24 cellular contexts compared by ENCODE assay signal in the genomic region with DNA sequence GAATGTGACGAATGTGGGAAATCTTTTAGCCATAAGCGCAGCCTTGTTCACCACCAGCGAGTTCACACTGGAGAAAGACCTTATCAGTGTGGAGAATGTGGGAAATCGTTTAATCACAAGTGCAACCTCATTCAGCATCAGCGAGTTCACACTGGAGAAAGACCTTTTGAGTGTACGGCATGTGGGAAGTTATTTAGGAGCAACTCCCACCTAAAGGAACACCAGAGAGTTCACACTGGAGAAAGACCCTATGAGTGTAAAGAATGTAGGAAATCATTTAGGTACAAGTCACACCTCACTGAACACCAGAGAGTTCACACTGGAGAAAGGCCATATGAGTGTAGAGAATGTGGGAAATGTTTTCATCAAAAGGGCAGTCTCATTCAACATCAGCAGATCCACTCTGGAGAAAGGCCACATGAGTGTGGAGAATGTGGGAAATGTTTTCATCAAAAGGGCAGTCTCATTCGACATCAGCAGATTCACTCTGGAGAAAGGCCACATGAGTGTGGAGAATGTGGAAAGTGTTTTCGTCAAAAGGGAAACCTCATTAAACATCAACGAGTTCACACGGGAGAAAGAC. TPM values are rescaled to one million over a fixed set of nuclear protein-coding genes. Genes with fewer than 3 reads are reported as not detected.
A peak's percentile ranks its signal among the peaks of the same experiment; 100 is the strongest.
DNase-seq lines count a peak whose midpoint lies in the region; ATAC-seq, FAIRE-seq and TF ChIP-seq lines count a peak whose summit lies in the region.
"Had no signal": no experiment of that assay in that cellular context is flagged by ENCODE, and none has a peak within 500 bp of the region (broad histone marks: within the 10 kb centered on the region; RNA-seq: fewer than 3 reads in every experiment).

No MANE protein-coding gene starts in this region.

- H3K4me3 Mint-ChIP-seq in naive thymus-derived CD4-positive, alpha-beta T cell: peak overlapping the region in 1 of 10 donors; percentile 20

- H3K27ac ChIP-seq in A549 (no peak overlapping the region), GM12878 (ENCODE audit: control insufficient read depth, insufficient read depth) (no peak overlapping the region)
- H3K27ac ChIP-seq in naive thymus-derived CD4-positive, alpha-beta T cell (ENCODE audit: low read depth, low read length): no peak overlapping the region
- H3K27ac ChIP-seq: C4-2B, KMS-11, Peyer's patch, SJCRH30 had no signal

- ATAC-seq in A549 (no peak), GM12878 (no peak), GM19397 (IDR thresholded peaks at IDR 0.05; ENCODE audit: unreplicated experiment) (no peak), HG03139 (IDR thresholded peaks at IDR 0.05; ENCODE audit: unreplicated experiment) (no peak)
- no peak for ATAC-seq in naive thymus-derived CD4-positive, alpha-beta T cell

- H3K9me3 Mint-ChIP-seq in naive thymus-derived CD4-positive, alpha-beta T cell: peaks cover 18 to 100% (median 79%) of the 10 kb centered on the region in 11 donors

- H3K4me1 ChIP-seq in A549 (no peaks in the 10 kb centered on the region), GM12878 (ENCODE audit: control insufficient read depth, insufficient read depth, low read length) (no peaks in the 10 kb centered on the region)
- H3K4me1 ChIP-seq in naive thymus-derived CD4-positive, alpha-beta T cell (ENCODE audit: control insufficient read depth in 2 of 2, insufficient read depth in 2 of 2, low read length in 2 of 2): no peaks in the 10 kb centered on the region
- H3K4me1 ChIP-seq: Peyer's patch, SJCRH30 had no signal

- FAIRE-seq in A549 (lab: Jason Lieb, UNC) (peak; percentile 59), GM12891 (lab: Jason Lieb, UNC) (peak; percentile 16), GM12878 (lab: Jason Lieb, UNC) (no peak)
- FAIRE-seq: GM19239 had no signal

- WGBS in A549 (ENCODE audit: missing lambda C conversion rate): 93% methylated on average over 10 of the region's 10 CpGs
- WGBS in GM12878 (ENCODE audit: insufficient coverage, insufficient replicate concordance, low lambda C conversion rate, missing lambda C conversion rate): 94% methylated on average over 10 of the region's 10 CpGs

- H3K27me3 ChIP-seq in GM12878 (replicated peaks in 1 of 2; ENCODE audit: control insufficient read depth in 2 of 2, insufficient read depth in 2 of 2, low read length in 1 of 2): no peaks in the 10 kb centered on the region
- no peaks in the 10 kb centered on the region for H3K27me3 ChIP-seq in naive thymus-derived CD4-positive, alpha-beta T cell (ENCODE audit: control insufficient read depth in 2 of 2, insufficient read depth in 2 of 2, low read length in 2 of 2)
- H3K27me3 ChIP-seq: Peyer's patch, SJCRH30 had no signal

- no peaks in the 10 kb centered on the region for H4K20me1 ChIP-seq in GM12878 (ENCODE audit: control insufficient read depth, insufficient read depth)

- H3K9ac ChIP-seq in GM12878 (ENCODE audit: control insufficient read depth, insufficient read depth, low read length): no peak overlapping the region
- H3K9ac ChIP-seq: KMS-11 had no signal

- no peak for TF ChIP-seq POLR2A in A549 (IDR thresholded peaks at IDR 0.05; ENCODE audit: low read length)
- peak; percentile 21; the same call in 1 of the 2 replicates for TF ChIP-seq POLR2A in GM12891 (IDR thresholded peaks at IDR 0.05; ENCODE audit: low read depth, low read length)
- no peak for TF ChIP-seq POLR2A in GM12878 (IDR thresholded peaks at IDR 0.05; ENCODE audit: low read depth, low read length)

- H3K27ac Mint-ChIP-seq in naive thymus-derived CD4-positive, alpha-beta T cell: no peak overlapping the region

- H3K9me3 ChIP-seq in A549: peaks cover 100% of the 10 kb centered on the region
- H3K9me3 ChIP-seq in GM12878 (replicated peaks; ENCODE audit: control insufficient read depth, insufficient read depth, low read length): peaks cover 55% of the 10 kb centered on the region
- peaks cover 35 to 99% (median 71%) of the 10 kb centered on the region in 3 experiments for H3K9me3 ChIP-seq in naive thymus-derived CD4-positive, alpha-beta T cell (ENCODE audit: control insufficient read depth in 2 of 3, low read length in 3 of 3)

- H3K79me2 ChIP-seq in GM12878 (ENCODE audit: control insufficient read depth, insufficient read depth, low read length): peaks cover 4% of the 10 kb centered on the region

- peaks cover 47 to 99% (median 96%) of the 10 kb centered on the region in 5 donors for H3K36me3 Mint-ChIP-seq in naive thymus-derived CD4-positive, alpha-beta T cell

- intact Hi-C loops in GM12878 (cut with micrococcal nuclease; ENCODE audit: unreplicated experiment): no loop called here
- intact Hi-C loops in naive thymus-derived CD4-positive, alpha-beta T cell (cut with micrococcal nuclease): no loop called here

- no peak for TF ChIP-seq CTCF in A549 (IDR thresholded peaks at IDR 0.05)
- no peak for TF ChIP-seq CTCF in GM12878 (IDR thresholded peaks at IDR 0.05 in 2 of 3, conservative IDR thresholded peaks at IDR 0.05 in 1 of 3; ENCODE audit: control insufficient read depth in 2 of 3, extremely low read depth in 1 of 3, insufficient read depth in 1 of 3, low read depth in 3 of 3, low read length in 3 of 3)

- H3K4me2 ChIP-seq in A549: no peak overlapping the region
- H3K4me2 ChIP-seq in GM12878 (ENCODE audit: control insufficient read depth, insufficient read depth): no peak overlapping the region
- H3K4me2 ChIP-seq: KMS-11 had no signal

- no peaks in the 10 kb centered on the region for H3K27me3 Mint-ChIP-seq in naive thymus-derived CD4-positive, alpha-beta T cell

- DNase-seq in A549 (ENCODE audit: low read depth in 1 of 2, low spot score in 1 of 2) (no peak), GM12891 (ENCODE audit: insufficient read length, low spot score) (no peak), GM12878 (ENCODE audit: low read depth, low spot score) (no peak), GM03348 (ENCODE audit: low spot score) (no peak)
- no peak for DNase-seq in naive thymus-derived CD4-positive, alpha-beta T cell
- DNase-seq: 8988T, COR-L47, DND-41, H7, NCI-H1105, NCI-H146, NCI-H2029, NCI-H2227 treated with DMSO at 0.1 percent for 48 hours, NCI-H510A treated with DMSO at 0.1 percent for 48 hours, NCI-H748 treated with DMSO at 0.1 percent for 48 hours, Peyer's patch, SJCRH30, T-helper 1 cell had no signal

- SMC1A ChIA-PET in GM12878 (lab: Charles Lee; ENCODE audit: uncharacterized antibody, unreplicated experiment): interaction anchor here (1.0 kb wide), 1 partner anchor 66 kb away, joined by 4 read pairs; no protein-coding TSS in a partner anchor

- H3K4me3 ChIP-seq in A549 (no peak overlapping the region), GM12878 (no peak overlapping the region)
- H3K4me3 ChIP-seq in naive thymus-derived CD4-positive, alpha-beta T cell (ENCODE audit: low read length): peak overlapping the region; percentile 9
- H3K4me3 ChIP-seq: Peyer's patch, SJCRH30 had no signal

- no peak for TF ChIP-seq EP300 in A549 (IDR thresholded peaks at IDR 0.05)
- no peak for TF ChIP-seq EP300 in GM12878 (IDR thresholded peaks at IDR 0.05; ENCODE audit: borderline replicate concordance in 1 of 2, control insufficient read depth in 1 of 2, low read depth in 2 of 2, low read length in 2 of 2)

- no peak overlapping the region for H2AFZ ChIP-seq in GM12878 (ENCODE audit: control insufficient read depth, low read depth, low read length)

- CTCF ChIA-PET in A549 (lab: Yijun Ruan, JAX) (no interaction called here), GM12878 (lab: Yijun Ruan, JAX) (no interaction called here)
- CTCF ChIA-PET in naive thymus-derived CD4-positive, alpha-beta T cell (lab: Charles Lee): no interaction called here

- in situ Hi-C loops in GM12878 (cut with MboI): no loop called here

- peaks cover 13 to 52% of the 10 kb centered on the region in 2 experiments for H3K36me3 ChIP-seq in GM12878 (ENCODE audit: control insufficient read depth in 2 of 2, insufficient read depth in 2 of 2, low read length in 1 of 2)
- H3K36me3 ChIP-seq in naive thymus-derived CD4-positive, alpha-beta T cell (ENCODE audit: control insufficient read depth in 2 of 3, insufficient read depth in 3 of 3, low read length in 3 of 3): peaks cover 37 to 86% (median 47%) of the 10 kb centered on the region in 3 experiments

- H3K4me1 Mint-ChIP-seq in naive thymus-derived CD4-positive, alpha-beta T cell: peaks cover 0 to 15% (median 8%) of the 10 kb centered on the region in 7 donors

- no peak for TF ChIP-seq RAD21 in A549 (conservative IDR thresholded peaks at IDR 0.05 in 1 of 2, IDR thresholded peaks at IDR 0.05 in 1 of 2)
- TF ChIP-seq RAD21 in GM12878 (IDR thresholded peaks at IDR 0.05; ENCODE audit: insufficient read depth, low read depth, low read length): no peak

- TSS peak; percentile 12 for BruUV-seq in GM12878 (replicated peaks; lab: Mats Ljungman, UMichigan)

- POLR2A ChIA-PET in A549 (lab: Yijun Ruan, JAX) (no interaction called here), GM12878 (lab: Charles Lee) (no interaction called here)
- POLR2A ChIA-PET in naive thymus-derived CD4-positive, alpha-beta T cell (lab: Charles Lee): interaction anchor here (0.9 kb wide), 1 partner anchor 18 kb away, joined by 3 read pairs; no protein-coding TSS in a partner anchor

- RAD21 ChIA-PET in GM12878 (lab: Charles Lee; ENCODE audit: unreplicated experiment): no interaction called here

RNA-seq across cellular contexts. Expression of a gene that starts 7.6 kb away (rescaled TPM):
- polyA plus RNA-seq in A549 (2011; rRNA removed): 9.3 and 10.5 TPM in 2 replicates
- 2.3 and 4.4 TPM in 2 replicates for polyA plus RNA-seq in A549 (2012; cell fraction: cytosol; rRNA removed)
- polyA plus RNA-seq in A549 (2012; cell fraction: nucleus; rRNA removed): 3.3 and 4.7 TPM in 2 replicates
- polyA plus RNA-seq in A549 (2017; fragmentation: RNase III; extraction: RNeasy Plus Mini Kit Qiagen cat#74134 plus additional on column Dnase treatment): 5.3 to 7.0 TPM (median 6.1 TPM) in 3 replicates
- 10.2 and 14.7 TPM in 2 replicates for polyA minus RNA-seq in A549 (2011; rRNA and poly(A)+ RNA removed)
- 8.2 TPM for polyA plus RNA-seq in GM12891 (2012; ENCODE audit: low read depth, missing spikeins)
- 39.1 and 42.6 TPM in 2 replicates for total RNA-seq in GM12878 (2013; cell fraction: nucleolus; rRNA removed)
- total RNA-seq in GM12878 (2014; rRNA removed): 13.7 and 14.5 TPM in 2 replicates
- 15.0 and 16.3 TPM in 2 replicates for total RNA-seq in GM12878 (2014; rRNA removed; fragmentation: Illumina TruSeq; extraction: Trizol)
- total RNA-seq in GM12878 (2021): 10.3 and 11.3 TPM in 2 replicates
- polyA plus RNA-seq in GM12878 (2011; ENCODE audit: low read depth): 6.6 TPM
- polyA plus RNA-seq in GM12878 (2011; rRNA removed): 14.0 and 15.7 TPM in 2 replicates
- 10.1 and 12.4 TPM in 2 replicates for polyA plus RNA-seq in GM12878 (2011; cell fraction: cytosol; rRNA removed)
- polyA plus RNA-seq in GM12878 (2011; cell fraction: nucleus; rRNA removed): 16.0 and 19.8 TPM in 2 replicates
- polyA plus RNA-seq in GM12878 (2012): 6.3 and 7.6 TPM in 2 replicates
- polyA plus RNA-seq in GM12878 (2014; fragmentation: Illumina TruSeq; extraction: Trizol): 11.5 and 12.2 TPM in 2 replicates
- 1 to 10 TPM; 1.9 to 3.1 TPM for polyA plus RNA-seq in GM12878 (2014; fragmentation: Nextera tagmentation; extraction: Ambion mirVana)
- polyA plus RNA-seq in GM12878 (2014; rRNA removed): 12.6 and 13.1 TPM in 2 replicates
- polyA plus RNA-seq in GM12878 (2016; fragmentation: Nextera tagmentation; extraction: Ambion mirVana): 1 to 10 TPM; 7.4 to 8.2 TPM
- 12.6 and 18.3 TPM in 2 replicates for polyA minus RNA-seq in GM12878 (2011; rRNA and poly(A)+ RNA removed)
- polyA minus RNA-seq in GM12878 (2011; cell fraction: cytosol; rRNA and poly(A)+ RNA removed): 6.0 and 7.2 TPM in 2 replicates
- 50.3 and 75.4 TPM in 2 replicates for polyA minus RNA-seq in GM12878 (2011; cell fraction: nucleus; rRNA and poly(A)+ RNA removed)
- 10 to 100 TPM; 18.9 to 52.3 (median 21.8) TPM for total RNA-seq in naive thymus-derived CD4-positive, alpha-beta T cell
- 10 to 100 TPM in 1 of 2 donors, 1 to 10 TPM in 1; 6.5 to 11.1 TPM for polyA plus RNA-seq in naive thymus-derived CD4-positive, alpha-beta T cell

RNA-seq across cellular contexts. Expression of a gene that starts 15.3 kb away (rescaled TPM):
- polyA plus RNA-seq in A549 (2011; rRNA removed): 8.1 and 8.2 TPM in 2 replicates
- 4.5 and 5.5 TPM in 2 replicates for polyA plus RNA-seq in A549 (2012; cell fraction: cytosol; rRNA removed)
- polyA plus RNA-seq in A549 (2012; cell fraction: nucleus; rRNA removed): 4.4 and 5.9 TPM in 2 replicates
- 7.1 to 8.5 TPM (median 7.3 TPM) in 3 replicates for polyA plus RNA-seq in A549 (2017; fragmentation: RNase III; extraction: RNeasy Plus Mini Kit Qiagen cat#74134 plus additional on column Dnase treatment)
- polyA minus RNA-seq in A549 (2011; rRNA and poly(A)+ RNA removed): 7.0 and 7.5 TPM in 2 replicates
- 12.4 TPM for polyA plus RNA-seq in GM12891 (2012; ENCODE audit: low read depth, missing spikeins)
- 96.7 and 98.5 TPM in 2 replicates for total RNA-seq in GM12878 (2013; cell fraction: nucleolus; rRNA removed)
- total RNA-seq in GM12878 (2014; rRNA removed): 20.6 and 24.2 TPM in 2 replicates
- 22.6 and 24.2 TPM in 2 replicates for total RNA-seq in GM12878 (2014; rRNA removed; fragmentation: Illumina TruSeq; extraction: Trizol)
- total RNA-seq in GM12878 (2021): 16.5 and 19.7 TPM in 2 replicates
- 13.3 TPM for polyA plus RNA-seq in GM12878 (2011; ENCODE audit: low read depth)
- 18.4 and 25.4 TPM in 2 replicates for polyA plus RNA-seq in GM12878 (2011; rRNA removed)
- 12.3 and 16.2 TPM in 2 replicates for polyA plus RNA-seq in GM12878 (2011; cell fraction: cytosol; rRNA removed)
- polyA plus RNA-seq in GM12878 (2011; cell fraction: nucleus; rRNA removed): 15.6 and 15.7 TPM in 2 replicates
- polyA plus RNA-seq in GM12878 (2012): 14.5 and 16.1 TPM in 2 replicates
- 16.3 and 18.7 TPM in 2 replicates for polyA plus RNA-seq in GM12878 (2014; fragmentation: Illumina TruSeq; extraction: Trizol)
- polyA plus RNA-seq in GM12878 (2014; fragmentation: Nextera tagmentation; extraction: Ambion mirVana): 1 to 10 TPM; 3.9 to 5.7 TPM
- polyA plus RNA-seq in GM12878 (2014; rRNA removed): 13.2 and 13.8 TPM in 2 replicates
- polyA plus RNA-seq in GM12878 (2016; fragmentation: Nextera tagmentation; extraction: Ambion mirVana): 10 to 100 TPM; 13.6 to 13.8 TPM
- 26.3 and 27.6 TPM in 2 replicates for polyA minus RNA-seq in GM12878 (2011; rRNA and poly(A)+ RNA removed)
- 13.1 and 14.5 TPM in 2 replicates for polyA minus RNA-seq in GM12878 (2011; cell fraction: cytosol; rRNA and poly(A)+ RNA removed)
- 17.0 and 25.0 TPM in 2 replicates for polyA minus RNA-seq in GM12878 (2011; cell fraction: nucleus; rRNA and poly(A)+ RNA removed)
- total RNA-seq in naive thymus-derived CD4-positive, alpha-beta T cell: 10 to 100 TPM; 16.4 to 47.5 (median 42.6) TPM
- polyA plus RNA-seq in naive thymus-derived CD4-positive, alpha-beta T cell: 10 to 100 TPM; 25.5 to 31.8 TPM

RNA-seq across cellular contexts. Expression of a gene that starts 26.8 kb away (rescaled TPM):
- 1.4 and 1.5 TPM in 2 replicates for polyA plus RNA-seq in A549 (2011; rRNA removed)
- 0.78 and 0.83 TPM in 2 replicates for polyA plus RNA-seq in A549 (2012; cell fraction: cytosol; rRNA removed)
- polyA plus RNA-seq in A549 (2012; cell fraction: nucleus; rRNA removed): 1.2 and 2.2 TPM in 2 replicates
- 0.85 to 1.1 TPM (median 1.0 TPM) in 3 replicates for polyA plus RNA-seq in A549 (2017; fragmentation: RNase III; extraction: RNeasy Plus Mini Kit Qiagen cat#74134 plus additional on column Dnase treatment)
- 1.9 and 2.3 TPM in 2 replicates for polyA minus RNA-seq in A549 (2011; rRNA and poly(A)+ RNA removed)
- polyA plus RNA-seq in GM12891 (2012; ENCODE audit: low read depth, missing spikeins): 6.3 TPM
- total RNA-seq in GM12878 (2013; cell fraction: nucleolus; rRNA removed): 38.8 and 40.9 TPM in 2 replicates
- 7.7 and 8.5 TPM in 2 replicates for total RNA-seq in GM12878 (2014; rRNA removed)
- 8.3 and 8.9 TPM in 2 replicates for total RNA-seq in GM12878 (2014; rRNA removed; fragmentation: Illumina TruSeq; extraction: Trizol)
- total RNA-seq in GM12878 (2021): 7.0 and 7.9 TPM in 2 replicates
- polyA plus RNA-seq in GM12878 (2011; ENCODE audit: low read depth): 8.7 TPM
- 11.6 and 11.9 TPM in 2 replicates for polyA plus RNA-seq in GM12878 (2011; rRNA removed)
- 10.1 and 12.4 TPM in 2 replicates for polyA plus RNA-seq in GM12878 (2011; cell fraction: cytosol; rRNA removed)
- polyA plus RNA-seq in GM12878 (2011; cell fraction: nucleus; rRNA removed): 16.6 and 18.3 TPM in 2 replicates
- 7.4 and 9.2 TPM in 2 replicates for polyA plus RNA-seq in GM12878 (2012)
- 7.1 and 8.6 TPM in 2 replicates for polyA plus RNA-seq in GM12878 (2014; fragmentation: Illumina TruSeq; extraction: Trizol)
- 1 to 10 TPM; 2.6 to 2.8 TPM for polyA plus RNA-seq in GM12878 (2014; fragmentation: Nextera tagmentation; extraction: Ambion mirVana)
- polyA plus RNA-seq in GM12878 (2014; rRNA removed): 6.2 and 6.5 TPM in 2 replicates
- 1 to 10 TPM; 9.3 to 9.5 TPM for polyA plus RNA-seq in GM12878 (2016; fragmentation: Nextera tagmentation; extraction: Ambion mirVana)
- 22.2 and 23.4 TPM in 2 replicates for polyA minus RNA-seq in GM12878 (2011; rRNA and poly(A)+ RNA removed)
- 5.6 and 6.0 TPM in 2 replicates for polyA minus RNA-seq in GM12878 (2011; cell fraction: cytosol; rRNA and poly(A)+ RNA removed)
- 12.5 and 14.1 TPM in 2 replicates for polyA minus RNA-seq in GM12878 (2011; cell fraction: nucleus; rRNA and poly(A)+ RNA removed)
- 10 to 100 TPM; 11.0 to 37.6 (median 14.6) TPM for total RNA-seq in naive thymus-derived CD4-positive, alpha-beta T cell
- polyA plus RNA-seq in naive thymus-derived CD4-positive, alpha-beta T cell: 10 to 100 TPM; 26.3 to 36.3 TPM

RNA-seq across cellular contexts. Expression of a gene that starts 45.2 kb away (rescaled TPM):
- polyA plus RNA-seq in A549 (2011; rRNA removed) (not detected in 2 replicates), A549 (2017; fragmentation: RNase III; extraction: RNeasy Plus Mini Kit Qiagen cat#74134 plus additional on column Dnase treatment) (not detected in 3 replicates), GM12878 (2011; rRNA removed) (1.7 and 2.0 TPM in 2 replicates), GM12878 (2014; fragmentation: Illumina TruSeq; extraction: Trizol) (1.0 and 1.2 TPM in 2 replicates), GM12878 (2014; fragmentation: Nextera tagmentation; extraction: Ambion mirVana) (under 1 TPM; 0.22 to 0.23 TPM), GM12878 (2014; rRNA removed) (1.2 and 1.9 TPM in 2 replicates), GM12878 (2016; fragmentation: Nextera tagmentation; extraction: Ambion mirVana) (1 to 10 TPM in 1 of 2 experiments, under 1 TPM in 1; 0.74 to 1.1 TPM)
- polyA plus RNA-seq in A549 (2012; cell fraction: cytosol; rRNA removed): not detected in 2 replicates
- not detected in 2 replicates for polyA plus RNA-seq in A549 (2012; cell fraction: nucleus; rRNA removed)
- not detected in 2 replicates for polyA minus RNA-seq in A549 (2011; rRNA and poly(A)+ RNA removed)
- 2.2 TPM for polyA plus RNA-seq in GM12891 (2012; ENCODE audit: low read depth, missing spikeins)
- total RNA-seq in GM12878 (2013; cell fraction: nucleolus; rRNA removed): 26.2 and 26.9 TPM in 2 replicates
- total RNA-seq in GM12878 (2014; rRNA removed) (0.73 and 0.93 TPM in 2 replicates), GM12878 (2014; rRNA removed; fragmentation: Illumina TruSeq; extraction: Trizol) (1.0 and 1.1 TPM in 2 replicates), GM12878 (2021) (1.0 and 1.1 TPM in 2 replicates)
- 1.7 TPM for polyA plus RNA-seq in GM12878 (2011; ENCODE audit: low read depth)
- polyA plus RNA-seq in GM12878 (2011; cell fraction: cytosol; rRNA removed): 0.90 and 1.0 TPM in 2 replicates
- polyA plus RNA-seq in GM12878 (2011; cell fraction: nucleus; rRNA removed): 3.1 and 3.9 TPM in 2 replicates
- polyA plus RNA-seq in GM12878 (2012): 1.8 and 2.1 TPM in 2 replicates
- 2.0 and 2.4 TPM in 2 replicates for polyA minus RNA-seq in GM12878 (2011; rRNA and poly(A)+ RNA removed)
- 0.62 and 0.80 TPM in 2 replicates for polyA minus RNA-seq in GM12878 (2011; cell fraction: cytosol; rRNA and poly(A)+ RNA removed)
- 2.2 and 3.0 TPM in 2 replicates for polyA minus RNA-seq in GM12878 (2011; cell fraction: nucleus; rRNA and poly(A)+ RNA removed)
- 10 to 100 TPM in 1 of 5 experiments, 1 to 10 TPM in 4; 2.4 to 18.5 (median 6.9) TPM for total RNA-seq in naive thymus-derived CD4-positive, alpha-beta T cell
- 1 to 10 TPM in 1 of 2 donors, under 1 TPM in 1; 0.78 to 3.4 TPM for polyA plus RNA-seq in naive thymus-derived CD4-positive, alpha-beta T cell
- total RNA-seq: HT1080 had no signal
